8 cellular contexts compared by ENCODE assay signal in the genomic region with DNA sequence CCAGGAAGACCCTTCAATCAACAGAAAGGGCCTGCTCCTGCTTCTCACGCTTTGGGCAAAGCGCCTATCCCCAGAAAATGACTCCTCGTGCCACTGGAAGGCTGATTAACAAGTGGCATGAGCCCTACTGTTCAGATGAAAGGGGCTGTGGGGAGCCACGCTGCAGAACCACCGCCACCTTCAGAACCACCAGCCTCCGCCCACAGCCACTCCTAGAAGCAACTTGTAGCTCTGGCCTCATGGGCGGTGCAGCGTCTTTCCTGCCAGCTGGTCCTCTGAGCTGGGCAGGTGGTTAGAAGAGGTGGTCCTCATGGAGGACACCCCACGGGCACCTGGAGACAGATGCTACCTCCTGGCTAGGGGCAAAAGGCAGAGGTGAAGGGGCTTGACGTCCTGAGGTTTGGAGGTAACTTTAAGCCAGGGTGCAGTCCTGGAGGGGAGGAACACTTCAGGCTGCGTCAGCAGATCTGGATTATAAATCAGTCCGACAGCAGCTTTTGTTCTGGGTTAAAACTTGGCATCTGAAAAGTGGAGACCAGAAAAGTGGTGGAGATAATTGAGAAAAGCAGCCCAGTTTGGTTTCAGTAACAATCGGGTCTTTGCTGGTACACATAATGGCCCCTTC. TPM values are rescaled to one million over a fixed set of nuclear protein-coding genes. Genes with fewer than 3 reads are reported as not detected.
A peak's percentile ranks its signal among the peaks of the same experiment; 100 is the strongest.
DNase-seq lines count a peak whose midpoint lies in the region; ATAC-seq and TF ChIP-seq lines count a peak whose summit lies in the region.

No MANE protein-coding gene starts in this region.

- DNase-seq in NCI-H524 (lab: John Stamatoyannopoulos, UW): peak; percentile 14 to 35
- DNase-seq in NCI-H524 treated with DMSO at 0.1 percent for 48 hours (lab: John Stamatoyannopoulos, UW): no peak
- peak; percentile 65 for DNase-seq in activated CD4-positive, alpha-beta T cell treated with anti-CD3 and anti-CD28 coated beads for 48 hours
- DNase-seq in dorsolateral prefrontal cortex: peak in 5 of 10 donors; percentile 51 to 65 (median 62)
- peak; percentile 66 for DNase-seq in midbrain (lab: John Stamatoyannopoulos, UW)
- peak; percentile 79 for DNase-seq in superior temporal gyrus (ENCODE audit: extremely low spot score)

- intact Hi-C loops in dorsolateral prefrontal cortex (cut with DNase I): loop anchor here in 1 of 2 donors (1.0 to 10.0 kb wide), 2 partner anchors 18 to 54 kb away; no protein-coding TSS in a partner anchor

- no peaks in the 10 kb centered on the region for H3K27me3 ChIP-seq in dorsolateral prefrontal cortex

- ATAC-seq in HG03139 (IDR thresholded peaks at IDR 0.05; ENCODE audit: unreplicated experiment): no peak
- ATAC-seq in activated CD4-positive, CD25-positive, alpha-beta regulatory T cell treated with anti-CD3 and anti-CD28 coated beads, Interleukin-2, amount 50 U/mL, for 24 hours: no peak

- H3K27ac ChIP-seq in dorsolateral prefrontal cortex: peak overlapping the region; percentile 85 to 100 (median 99)

- H3K4me3 ChIP-seq in dorsolateral prefrontal cortex: peak overlapping the region; percentile 70 to 99 (median 91)

- peak in 1 of 56 donors; percentile 11 for TF ChIP-seq CTCF in dorsolateral prefrontal cortex (IDR thresholded peaks at IDR 0.05 in 54 of 56, conservative IDR thresholded peaks at IDR 0.05 in 2 of 56; ENCODE audit: low read depth in 1 of 56, partially characterized antibody in 56 of 56)

RNA-seq across cellular contexts. Expression of a gene that starts 0.9 kb away (rescaled TPM):
- total RNA-seq in dorsolateral prefrontal cortex: 100 to 1,000 TPM in 4 of 120 experiments, 10 to 100 TPM in 116; 38.3 to 139 (median 61.8) TPM

RNA-seq across cellular contexts. Expression of a gene that starts 12.9 kb away (rescaled TPM):
- 10 to 100 TPM; 19.4 to 36.6 (median 29.4) TPM for total RNA-seq in dorsolateral prefrontal cortex

RNA-seq across cellular contexts. Expression of a gene that starts 26.9 kb away (rescaled TPM):
- 10 to 100 TPM in 63 of 120 experiments, 1 to 10 TPM in 57; 3.5 to 20.1 (median 10.2) TPM for total RNA-seq in dorsolateral prefrontal cortex

RNA-seq across cellular contexts. Expression of a gene that starts 54.7 kb away (rescaled TPM):
- total RNA-seq in dorsolateral prefrontal cortex: 10 to 100 TPM; 15.1 to 52.1 (median 34.2) TPM
